In genomic region chr1:71037066-71037465, GRCh38 we compare ENCODE assay signal across 1 cellular context.
TF ChIP-seq lines count a peak whose summit lies in the region.

No MANE protein-coding gene starts in this region.

TF ChIP-seq in H1, 55 proteins besides CTCF, POLR2A, EP300 and RAD21:
- no peak for TF ChIP-seq TAF1 (IDR thresholded peaks at IDR 0.05; ENCODE audit: low read depth, low read length)
- TF ChIP-seq ZNF274 (IDR thresholded peaks at IDR 0.05; ENCODE audit: borderline replicate concordance, extremely low read depth, low read length): no peak
- no peak for TF ChIP-seq SIN3A (conservative IDR thresholded peaks at IDR 0.05 in 1 of 2, IDR thresholded peaks at IDR 0.05 in 1 of 2; ENCODE audit: low read depth in 1 of 2, low read length in 2 of 2)
- TF ChIP-seq ATF2 (IDR thresholded peaks at IDR 0.05; ENCODE audit: low read length): no peak
